ENCODE assay signal across 15 cellular contexts in genomic region chr1:194873328-194873923, GRCh38.
DNase-seq lines count a peak whose midpoint lies in the region; ATAC-seq, FAIRE-seq and TF ChIP-seq lines count a peak whose summit lies in the region.
"Had no signal": no experiment of that assay in that cellular context is flagged by ENCODE, and none has a peak within 500 bp of the region (broad histone marks: within the 10 kb centered on the region; RNA-seq: fewer than 3 reads in every experiment).

No MANE protein-coding gene starts in this region.

- POLR2A ChIA-PET in PC-3 (lab: Charles Lee; ENCODE audit: unreplicated experiment), result no interaction called here

- H2AFZ ChIP-seq in PC-3 (ENCODE audit: low read length), result no peak overlapping the region

- no peaks in the 10 kb centered on the region for H3K4me1 ChIP-seq in PC-3 (ENCODE audit: insufficient read depth, low read length)
- H3K4me1 ChIP-seq in foreskin keratinocyte, result no peaks in the 10 kb centered on the region
- no peaks in the 10 kb centered on the region for H3K4me1 ChIP-seq in small intestine (ENCODE audit: control insufficient read depth in 2 of 2, insufficient read depth in 1 of 2, low read depth in 1 of 2, low read length in 1 of 2)

- H3F3A ChIP-seq in PC-3 (ENCODE audit: low read length, unreplicated experiment), result no peaks in the 10 kb centered on the region

- H3K4me3 ChIP-seq in PC-3 (ENCODE audit: low read length) (no peak overlapping the region), small intestine (ENCODE audit: low read depth in 1 of 2, low read length in 2 of 2) (no peak overlapping the region)
- H3K4me3 ChIP-seq: thoracic aorta had no signal

- H3K36me3 ChIP-seq in PC-3 (ENCODE audit: low read depth, low read length) (no peaks in the 10 kb centered on the region), small intestine (ENCODE audit: control insufficient read depth in 2 of 2, insufficient read depth in 2 of 2, low read length in 2 of 2) (no peaks in the 10 kb centered on the region)
- H3K36me3 ChIP-seq: thoracic aorta had no signal

- no peak overlapping the region for H3K9ac ChIP-seq in PC-3 (ENCODE audit: low read length)

- CTCF ChIA-PET in PC-3 (lab: Charles Lee), result no interaction called here

- ATAC-seq in PC-3, result no peak
- ATAC-seq in foreskin keratinocyte, result peak; percentile 40
- ATAC-seq in GM21528 (IDR thresholded peaks at IDR 0.05; ENCODE audit: low FRiP score, unreplicated experiment), result no peak
- no peak for ATAC-seq in stimulated activated naive CD8-positive, alpha-beta T cell treated with anti-CD3 and anti-CD28 coated beads, Interleukin-15, Interleukin-2, amounts not matched to agents 100 U/mL and 50 U/mL, for 24 hours

- FAIRE-seq in small intestine (lab: Jason Lieb, UNC), result no peak
- FAIRE-seq: H1 had no signal

- H3K9me3 ChIP-seq in PC-3 (ENCODE audit: low read length), result no peaks in the 10 kb centered on the region
- H3K9me3 ChIP-seq in small intestine (ENCODE audit: control insufficient read depth, low read depth), result no peaks in the 10 kb centered on the region
- H3K9me3 ChIP-seq: thoracic aorta had no signal

- no peaks in the 10 kb centered on the region for H3K79me2 ChIP-seq in PC-3 (ENCODE audit: low read length)

- no TSS peak for BruUV-seq in PC-3 (replicated peaks; lab: Mats Ljungman, UMichigan)

- no peaks in the 10 kb centered on the region for H4K20me1 ChIP-seq in PC-3 (ENCODE audit: low read length)

- H3K27me3 ChIP-seq in PC-3 (ENCODE audit: low read length) (no peaks in the 10 kb centered on the region), foreskin keratinocyte (no peaks in the 10 kb centered on the region), small intestine (ENCODE audit: control insufficient read depth in 2 of 2, insufficient read depth in 2 of 2, low read length in 2 of 2) (no peaks in the 10 kb centered on the region)

- no peak overlapping the region for H3K4me2 ChIP-seq in PC-3 (ENCODE audit: low read length)

- in situ Hi-C loops in KBM-7 (cut with MboI; ENCODE audit: low pct_unique_long_range_greater_than_20kb, low sequenced_read_pairs), result no loop called here

- no peak for TF ChIP-seq CTCF in PC-3 (conservative IDR thresholded peaks at IDR 0.05; ENCODE audit: low read depth, low read length)
- no peak for TF ChIP-seq CTCF in foreskin keratinocyte (conservative IDR thresholded peaks at IDR 0.05)

- 45 to 71% (median 57%) methylated on average over 6 of the region's 6 CpGs for whole genome bisulfite sequencing in small intestine, 3 donors

- no peaks in the 10 kb centered on the region for H3K9me2 ChIP-seq in PC-3 (replicated peaks; ENCODE audit: low read length)

- H3K27ac ChIP-seq in PC-3 (ENCODE audit: low read length) (no peak overlapping the region), foreskin keratinocyte (no peak overlapping the region), small intestine (ENCODE audit: low read depth in 1 of 2, low read length in 1 of 2) (no peak overlapping the region)
- H3K27ac ChIP-seq: thoracic aorta had no signal

- intact Hi-C loops in PC-3 (cut with micrococcal nuclease), result no loop called here

- DNase-seq in GF-D8 (lab: John Stamatoyannopoulos, UW) (peak; percentile 38), KBM-7 (peak; percentile 25), PC-3 (peak; percentile 7), foreskin keratinocyte (peak in 1 of 2 donors; percentile 18), small intestine (no peak)
- no peak for DNase-seq in stimulated activated naive CD8-positive, alpha-beta T cell treated with anti-CD3 and anti-CD28 coated beads, Interleukin-15, Interleukin-2, amounts not matched to agents 100 U/mL and 50 U/mL, for 24 hours
- DNase-seq: activated CD4-positive, alpha-beta T cell treated with anti-CD3 and anti-CD28 coated beads for 48 hours; aorta; hypothalamus; MM.1S; NCI-H2081; NCI-H526 treated with DMSO at 0.1 percent for 48 hours had no signal

Comparison
In these comparisons a context has a peak if more than half of its experiments do, and no peak if none do; other contexts are left out.
1. DNase-seq: peak in GF-D8 (single experiment), KBM-7 (single experiment) and PC-3 (single experiment); none in small intestine (single experiment) and stimulated activated naive CD8-positive, alpha-beta T cell treated with anti-CD3 and anti-CD28 coated beads, Interleukin-15, Interleukin-2, amounts not matched to agents 100 U/mL and 50 U/mL, for 24 hours (single experiment).